In genomic region chr12:53523131-53523530, GRCh38 we compare ENCODE assay signal across 31 cellular contexts. TPM values are rescaled to one million over a fixed set of nuclear protein-coding genes. Genes with fewer than 3 reads are reported as not detected.
"Had no signal": no experiment of that assay in that cellular context is flagged by ENCODE, and none has a peak within 500 bp of the region (broad histone marks: within the 10 kb centered on the region; RNA-seq: fewer than 3 reads in every experiment).

No MANE protein-coding gene starts in this region.

- H3K4me3 ChIP-seq: adrenal gland, body of pancreas, breast epithelium, PC-9 had no signal

- DNase-seq: activated CD4-positive, alpha-beta T cell treated with anti-CD3 and anti-CD28 coated beads, Interleukin-2, amount 10 ng/mL, durations not matched to agents 24 days and 14 days; activated CD4-positive, alpha-beta T cell treated with anti-CD3 and anti-CD28 coated beads, Interleukin-2, amount 50 U/mL, for 4 hours; activated CD8-positive, alpha-beta T cell treated with anti-CD3 and anti-CD28 coated beads for 36 hours; activated gamma-delta T cell treated with Interleukin-2 at 50 U/mL for 16 hours; activated naive CD4-positive, alpha-beta T cell treated with anti-CD3 and anti-CD28 coated beads for 36 hours; activated T-cell treated with anti-CD3 and anti-CD28 coated beads, Interleukin-2, amount 50 U/mL, for 24 hours; adrenal gland; body of pancreas; NCI-H1092 treated with DMSO at 0.1 percent for 48 hours; NCI-H1417; NCI-H146; NCI-H187; NCI-H2029 treated with DMSO at 0.1 percent for 48 hours; NCI-H2107; NCI-H2171; NCI-H510A; NCI-H526; NCI-H748 treated with DMSO at 0.1 percent for 48 hours; PC-9; Right ventricle myocardium superior; SW 1271; T-helper 1 cell; T-helper 2 cell; T-helper 9 cell had no signal

- H3K4me1 ChIP-seq: adrenal gland, body of pancreas, breast epithelium had no signal

- ATAC-seq: activated CD8-positive, alpha-beta T cell treated with anti-CD3 and anti-CD28 coated beads for 36 hours; body of pancreas had no signal

- FAIRE-seq: astrocyte had no signal

- H3K36me3 ChIP-seq: breast epithelium had no signal

- H3K9me3 ChIP-seq: adrenal gland, body of pancreas, breast epithelium had no signal

- H3K4me2 ChIP-seq: PC-9 had no signal

- H3K27me3 ChIP-seq: adrenal gland, body of pancreas, breast epithelium had no signal

- H3K27ac ChIP-seq: adrenal gland, body of pancreas, breast epithelium, PC-9 had no signal

- H2AFZ ChIP-seq: PC-9 had no signal

RNA-seq across cellular contexts. Expression of gene NPFF, which starts 15.8 kb away (rescaled TPM):
- total RNA-seq: activated CD4-positive, alpha-beta T cell treated with anti-CD3 and anti-CD28 coated beads, Interleukin-2, amount 10 ng/mL, durations not matched to agents 24 days and 14 days; activated CD8-positive, alpha-beta memory T cell treated with anti-CD3 and anti-CD28 coated beads for 36 hours; activated CD8-positive, alpha-beta T cell treated with anti-CD3 and anti-CD28 coated beads for 36 hours; activated naive CD4-positive, alpha-beta T cell treated with anti-CD3 and anti-CD28 coated beads for 36 hours; activated naive CD4-positive, alpha-beta T cell treated with anti-CD3 and anti-CD28 coated beads, Interleukin-2, amount 50 U/mL, for 72 hours; adrenal gland; astrocyte; body of pancreas; cardiac septum; M059J; OCI-LY7; PC-9; Right ventricle myocardium superior had no signal
